ENCODE assay signal across 17 cellular contexts in genomic region chr7:18393465-18394118, GRCh38.
DNase-seq lines count a peak whose midpoint lies in the region; ATAC-seq and TF ChIP-seq lines count a peak whose summit lies in the region.
"Had no signal": no experiment of that assay in that cellular context is flagged by ENCODE, and none has a peak within 500 bp of the region (broad histone marks: within the 10 kb centered on the region; RNA-seq: fewer than 3 reads in every experiment).

No MANE protein-coding gene starts in this region.

- WGBS in gastroesophageal sphincter (ENCODE audit: low coverage in 1 of 2), 2 donors: 17 to 56% methylated on average over 2 to 4 of the region's 4 CpGs

- H3K4me3 Mint-ChIP-seq in neural crest cell: no peak overlapping the region
- H3K4me3 Mint-ChIP-seq: activated CD4-positive, alpha-beta memory T cell treated with anti-CD3 and anti-CD28 coated beads, Interleukin-2, amount 10 ng/mL, durations not matched to agents 7 days and 5 days; central memory CD8-positive, alpha-beta T cell; endodermal cell had no signal

- no peak for TF ChIP-seq POLR2A in gastroesophageal sphincter (IDR thresholded peaks at IDR 0.05)

- TF ChIP-seq EP300 in gastroesophageal sphincter (IDR thresholded peaks at IDR 0.05): no peak

- H3K27me3 Mint-ChIP-seq in neural crest cell (ENCODE audit: low read depth): no peaks in the 10 kb centered on the region
- H3K27me3 Mint-ChIP-seq: central memory CD8-positive, alpha-beta T cell had no signal

- H3K27ac Mint-ChIP-seq in neural crest cell (ENCODE audit: unreplicated experiment): peak overlapping the region; percentile 1
- H3K27ac Mint-ChIP-seq: activated CD4-positive, alpha-beta memory T cell treated with anti-CD3 and anti-CD28 coated beads, Interleukin-2, amount 10 ng/mL, durations not matched to agents 7 days and 5 days; endodermal cell had no signal

- H3K9me3 Mint-ChIP-seq in neural crest cell: peaks cover 2% of the 10 kb centered on the region
- H3K9me3 Mint-ChIP-seq: activated CD4-positive, alpha-beta memory T cell treated with anti-CD3 and anti-CD28 coated beads, Interleukin-2, amount 10 ng/mL, durations not matched to agents 7 days and 5 days; central memory CD8-positive, alpha-beta T cell; endodermal cell had no signal

- H3K27ac ChIP-seq in gastroesophageal sphincter: no peak overlapping the region
- H3K27ac ChIP-seq: A549, KMS-11, prostate gland had no signal

- ATAC-seq in gastroesophageal sphincter (no peak), HG02870 (IDR thresholded peaks at IDR 0.05; ENCODE audit: unreplicated experiment) (no peak), HG03045 (IDR thresholded peaks at IDR 0.05; ENCODE audit: unreplicated experiment) (no peak)
- ATAC-seq: A549 had no signal

- H3K9me3 ChIP-seq in gastroesophageal sphincter: no peaks in the 10 kb centered on the region
- H3K9me3 ChIP-seq: A549, Caco-2, prostate gland had no signal

- no peaks in the 10 kb centered on the region for H3K36me3 ChIP-seq in gastroesophageal sphincter
- H3K36me3 ChIP-seq: prostate gland had no signal

- no peaks in the 10 kb centered on the region for H3K27me3 ChIP-seq in gastroesophageal sphincter

- peaks cover 32% of the 10 kb centered on the region for H3K4me1 Mint-ChIP-seq in neural crest cell
- H3K4me1 Mint-ChIP-seq: activated CD4-positive, alpha-beta memory T cell treated with anti-CD3 and anti-CD28 coated beads, Interleukin-2, amount 10 ng/mL, durations not matched to agents 7 days and 5 days had no signal

- H3K4me1 ChIP-seq in gastroesophageal sphincter: peaks cover 10 to 40% (median 12%) of the 10 kb centered on the region in 3 donors
- H3K4me1 ChIP-seq: A549, Caco-2, prostate gland had no signal

- DNase-seq in NCI-H510A treated with DMSO at 0.1 percent for 48 hours (lab: John Stamatoyannopoulos, UW) (peak; percentile 23), NCI-H510A (lab: John Stamatoyannopoulos, UW) (no peak), NCI-H146 treated with DMSO at 0.1 percent for 48 hours (lab: John Stamatoyannopoulos, UW; ENCODE audit: unreplicated experiment) (peak; percentile 73), SHP77 treated with DMSO at 0.1 percent for 48 hours (lab: John Stamatoyannopoulos, UW) (peak; percentile 54), neural crest cell (ENCODE audit: low read depth, low spot score) (no peak)
- DNase-seq: activated CD4-positive, alpha-beta memory T cell treated with anti-CD3 and anti-CD28 coated beads, Interleukin-2, amount 10 ng/mL, durations not matched to agents 7 days and 5 days; Caco-2; endodermal cell; NCI-H187; stimulated activated naive CD4-positive, alpha-beta T cell treated with Interleukin-2 at 50 U/mL for 16 hours had no signal

- TF ChIP-seq CTCF in neural crest cell (conservative IDR thresholded peaks at IDR 0.05) (no peak), gastroesophageal sphincter (IDR thresholded peaks at IDR 0.05) (no peak)

- H3K4me3 ChIP-seq in gastroesophageal sphincter: no peak overlapping the region
- H3K4me3 ChIP-seq: A549, prostate gland had no signal

- no peaks in the 10 kb centered on the region for H3K36me3 Mint-ChIP-seq in neural crest cell (ENCODE audit: low read depth)

Comparison
In these comparisons a context has a peak if more than half of its experiments do, and no peak if none do; other contexts are left out.
1. DNase-seq: peak in NCI-H510A treated with DMSO at 0.1 percent for 48 hours (single experiment), NCI-H146 treated with DMSO at 0.1 percent for 48 hours (single experiment) and SHP77 treated with DMSO at 0.1 percent for 48 hours (single experiment); none in NCI-H510A (single experiment) and neural crest cell (single experiment).